Comparison of ENCODE assay signal across 8 cellular contexts in genomic region chr9:96612105-96612965, GRCh38. TPM values are rescaled to one million over a fixed set of nuclear protein-coding genes. Genes with fewer than 3 reads are reported as not detected.
DNase-seq lines count a peak whose midpoint lies in the region; ATAC-seq and FAIRE-seq lines count a peak whose summit lies in the region.

No MANE protein-coding gene starts in this region.

- no peak overlapping the region for H3K4me2 ChIP-seq in neuronal stem cell (ENCODE audit: insufficient read depth, low read length, poor library complexity, severe bottlenecking)

- ATAC-seq in GM21737 (IDR thresholded peaks at IDR 0.05; ENCODE audit: unreplicated experiment) (no peak), HG02852 (IDR thresholded peaks at IDR 0.05; ENCODE audit: unreplicated experiment) (no peak), GM18502 (IDR thresholded peaks at IDR 0.05; ENCODE audit: poor library complexity, unreplicated experiment) (no peak)

- H3K4me1 ChIP-seq in neuronal stem cell (ENCODE audit: control insufficient read depth in 2 of 2, insufficient read depth in 1 of 2, low read depth in 1 of 2, low read length in 2 of 2) = peaks cover 3 to 16% of the 10 kb centered on the region in 2 donors

- no peaks in the 10 kb centered on the region for H3K36me3 ChIP-seq in neuronal stem cell (replicated peaks in 1 of 2; ENCODE audit: control insufficient read depth in 2 of 2, insufficient read depth in 2 of 2, low read length in 2 of 2)

- H4K91ac ChIP-seq in neuronal stem cell (ENCODE audit: low read depth, low read length, poor library complexity) = no peak overlapping the region

- H2BK15ac ChIP-seq in neuronal stem cell (ENCODE audit: low read length) = no peak overlapping the region

- peak overlapping the region in 1 of 2 donors; percentile 14 for H3K4me3 ChIP-seq in neuronal stem cell (ENCODE audit: low read length in 2 of 2)

- H3K9me3 ChIP-seq in neuronal stem cell (replicated peaks in 1 of 2; ENCODE audit: control insufficient read depth in 2 of 2, insufficient read depth in 1 of 2, low read depth in 1 of 2, low read length in 2 of 2) = no peaks in the 10 kb centered on the region

- no peak overlapping the region for H2BK12ac ChIP-seq in neuronal stem cell (ENCODE audit: low read length)

- FAIRE-seq in RCC 7860 (lab: Jason Lieb, UNC) = peak; percentile 91

- no CpG with 5 or more reads among the region's 12 CpGs for WGBS in neuronal stem cell (ENCODE audit: extremely low coverage in 2 of 2, insufficient read length in 2 of 2, insufficient replicate concordance in 1 of 2), 2 donors

- H3K18ac ChIP-seq in neuronal stem cell (ENCODE audit: low read length) = peak overlapping the region; percentile 2

- no peak overlapping the region for H2BK120ac ChIP-seq in neuronal stem cell (ENCODE audit: low read depth, low read length)

- no peaks in the 10 kb centered on the region for H3K27me3 ChIP-seq in neuronal stem cell (ENCODE audit: control insufficient read depth in 3 of 3, insufficient read depth in 3 of 3, low read depth in 1 of 3, low read length in 3 of 3)

- no peak overlapping the region for H3K14ac ChIP-seq in neuronal stem cell (ENCODE audit: low read length)

- H3K79me1 ChIP-seq in neuronal stem cell (ENCODE audit: low read depth, low read length) = peaks cover 6% of the 10 kb centered on the region

- no peak overlapping the region for H2AK5ac ChIP-seq in neuronal stem cell (ENCODE audit: low read depth, low read length)

- H2BK5ac ChIP-seq in neuronal stem cell (ENCODE audit: low read length) = no peak overlapping the region

- DNase-seq in GM04504 (ENCODE audit: low read depth) (peak; percentile 91), RCC 7860 (ENCODE audit: low spot score) (peak; percentile 87), fibroblast of peridontal ligament (ENCODE audit: extremely low read depth) (peak; percentile 89), neuronal stem cell (ENCODE audit: low spot score) (peak; percentile 52), GM19240 (ENCODE audit: insufficient read length, low spot score) (no peak)

- peak overlapping the region; percentile 2 for H3K27ac ChIP-seq in neuronal stem cell (replicated peaks; ENCODE audit: low read length)

- no peak overlapping the region for H3K4ac ChIP-seq in neuronal stem cell (ENCODE audit: low read length)

- H4K8ac ChIP-seq in neuronal stem cell (ENCODE audit: low read depth, low read length) = no peak overlapping the region

- H3K9ac ChIP-seq in neuronal stem cell (ENCODE audit: low read depth, low read length, poor library complexity) = no peak overlapping the region

- peak overlapping the region; percentile 3 for H2AFZ ChIP-seq in neuronal stem cell (ENCODE audit: low read length)

- H3K23ac ChIP-seq in neuronal stem cell (ENCODE audit: low read depth, low read length, poor library complexity) = no peak overlapping the region

RNA-seq across cellular contexts. Expression of gene CDC14B, which starts 7.3 kb away (rescaled TPM):
- polyA plus RNA-seq in neuronal stem cell (2013, experiment 1 of 2) = 19.2 TPM
- polyA plus RNA-seq in neuronal stem cell (2013, experiment 2 of 2) = 20.2 TPM

RNA-seq across cellular contexts. Expression of gene PRXL2C, which starts 42.8 kb away (rescaled TPM):
- polyA plus RNA-seq in neuronal stem cell (2013, experiment 1 of 2) = 6.6 TPM
- polyA plus RNA-seq in neuronal stem cell (2013, experiment 2 of 2) = 7.0 TPM
